Comparison of ENCODE assay signal across 1 cellular context in the genomic region with DNA sequence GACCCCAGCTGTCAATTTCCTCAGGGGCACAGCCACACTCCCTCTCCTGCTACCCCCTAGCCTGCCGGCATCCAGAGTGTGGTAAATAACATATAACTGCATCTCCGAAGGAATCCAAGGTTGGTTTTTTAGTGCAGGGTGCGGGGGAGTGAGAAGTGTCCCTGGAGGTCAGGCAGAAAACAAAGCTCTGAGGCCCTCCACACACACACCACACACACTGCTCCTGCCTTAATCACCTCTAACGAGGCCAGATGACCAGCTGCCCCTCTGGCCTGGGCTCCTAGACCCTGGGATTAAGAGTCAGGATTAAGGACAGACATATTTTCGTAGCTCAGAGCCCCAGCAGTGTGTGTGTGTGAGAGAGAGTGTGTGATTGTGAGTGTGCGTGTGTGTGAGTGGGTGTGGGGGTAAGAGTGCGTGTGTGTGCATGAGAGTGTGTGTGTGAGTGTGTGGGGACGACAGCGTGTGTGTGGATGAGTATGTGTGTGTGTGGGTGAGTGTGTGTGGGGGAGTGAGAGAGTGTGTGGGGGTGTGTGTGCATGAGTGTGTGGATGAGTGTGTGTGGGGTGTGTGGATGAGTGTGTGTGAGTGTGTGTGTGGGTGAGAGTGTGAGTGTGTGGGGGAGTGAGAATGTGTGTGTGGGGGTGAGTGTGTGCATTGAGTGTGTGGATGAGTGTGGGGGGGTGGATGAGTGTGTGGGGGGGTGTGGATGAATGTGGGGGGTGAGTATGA.
TF ChIP-seq lines count a peak whose summit lies in the region.

No MANE protein-coding gene starts in this region.

TF ChIP-seq in H1, 55 proteins besides CTCF, POLR2A, EP300 and RAD21:
- TF ChIP-seq TEAD4 (IDR thresholded peaks at IDR 0.05; ENCODE audit: low read depth, low read length), result no peak
- TF ChIP-seq, protein P1, sequence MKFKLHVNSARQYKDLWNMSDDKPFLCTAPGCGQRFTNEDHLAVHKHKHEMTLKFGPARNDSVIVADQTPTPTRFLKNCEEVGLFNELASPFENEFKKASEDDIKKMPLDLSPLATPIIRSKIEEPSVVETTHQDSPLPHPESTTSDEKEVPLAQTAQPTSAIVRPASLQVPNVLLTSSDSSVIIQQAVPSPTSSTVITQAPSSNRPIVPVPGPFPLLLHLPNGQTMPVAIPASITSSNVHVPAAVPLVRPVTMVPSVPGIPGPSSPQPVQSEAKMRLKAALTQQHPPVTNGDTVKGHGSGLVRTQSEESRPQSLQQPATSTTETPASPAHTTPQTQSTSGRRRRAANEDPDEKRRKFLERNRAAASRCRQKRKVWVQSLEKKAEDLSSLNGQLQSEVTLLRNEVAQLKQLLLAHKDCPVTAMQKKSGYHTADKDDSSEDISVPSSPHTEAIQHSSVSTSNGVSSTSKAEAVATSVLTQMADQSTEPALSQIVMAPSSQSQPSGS (IDR thresholded peaks at IDR 0.05; ENCODE audit: low read length), result no peak
